28 cellular contexts compared by ENCODE assay signal in genomic region chr2:159419403-159419802, GRCh38.
"Had no signal": no experiment of that assay in that cellular context is flagged by ENCODE, and none has a peak within 500 bp of the region (broad histone marks: within the 10 kb centered on the region; RNA-seq: fewer than 3 reads in every experiment).

No MANE protein-coding gene starts in this region.

- FAIRE-seq: kidney had no signal

- H3K4me3 ChIP-seq: left lung, lower lobe of right lung, neural progenitor cell, psoas muscle, skin epidermis, stomach, testis, thyroid gland, transverse colon, upper lobe of left lung, vagina had no signal

- H3K27ac ChIP-seq: left lung, lower lobe of right lung, neural progenitor cell, neutrophil, parathyroid adenoma, psoas muscle, skin epidermis, stomach, testis, thyroid gland, transverse colon, upper lobe of left lung, vagina had no signal

- H3K9ac ChIP-seq: neural progenitor cell, parathyroid adenoma had no signal

- H3K4me1 ChIP-seq: left lung, lower lobe of right lung, neural progenitor cell, parathyroid adenoma, psoas muscle, stomach, testis, thyroid gland, transverse colon, upper lobe of left lung, vagina had no signal

- H3K4me2 ChIP-seq: neural progenitor cell had no signal

- H3K4me3 Mint-ChIP-seq: naive thymus-derived CD8-positive, alpha-beta T cell; nephron progenitor cell; neural progenitor cell; stimulated activated naive B cell treated with anti-CD40 and anti-IgM and Interleukin-4, amounts not matched to agents 10 μg/mL and 1 μg/mL and 100 μg/mL, for 72 hours had no signal

- H3K27me3 ChIP-seq: left lung, neural progenitor cell, neutrophil, stomach, testis, thyroid gland, transverse colon, upper lobe of left lung, vagina had no signal

- H3K27me3 Mint-ChIP-seq: naive thymus-derived CD8-positive, alpha-beta T cell; stimulated activated naive B cell treated with anti-CD40 and anti-IgM and Interleukin-4, amounts not matched to agents 10 μg/mL and 1 μg/mL and 100 μg/mL, for 72 hours had no signal

- ATAC-seq: left colon; left lung; lower lobe of right lung; naive thymus-derived CD8-positive, alpha-beta T cell; psoas muscle; sciatic nerve; stimulated activated naive B cell treated with anti-CD40 and anti-IgM and Interleukin-4, amounts not matched to agents 10 μg/mL and 1 μg/mL and 100 μg/mL, for 72 hours; stimulated activated naive CD8-positive, alpha-beta T cell treated with anti-CD3 and anti-CD28 coated beads, Interleukin-15, Interleukin-2, amounts not matched to agents 100 U/mL and 50 U/mL, for 24 hours had no signal

- H3K4me1 Mint-ChIP-seq: neural progenitor cell; stimulated activated naive B cell treated with anti-CD40 and anti-IgM and Interleukin-4, amounts not matched to agents 10 μg/mL and 1 μg/mL and 100 μg/mL, for 72 hours had no signal

- H3K36me3 ChIP-seq: neural progenitor cell, thyroid gland had no signal

- DNase-seq: hippocampal formation; kidney; left colon; left lung; lower lobe of right lung; mammary epithelial cell; mesenchymal stem cell; naive thymus-derived CD8-positive, alpha-beta T cell; nephron progenitor cell; occipital lobe; psoas muscle; stimulated activated CD4-positive, alpha-beta T cell treated with anti-CD3 and anti-CD28 coated beads, Interleukin-12 subunit alpha, Interleukin-12 subunit beta, amount 100 ng/mL, for 4 hours; stimulated activated CD4-positive, alpha-beta T cell treated with anti-CD3 and anti-CD28 coated beads, Interleukin-15, amount 100 ng/mL, for 24 hours; stimulated activated CD4-positive, alpha-beta T cell treated with anti-CD3 and anti-CD28 coated beads, Interleukin-2, amount 100 ng/mL, for 24 hours; stimulated activated CD4-positive, alpha-beta T cell treated with anti-CD3 and anti-CD28 coated beads, Interleukin-4, amount 100 ng/mL, for 1 hour; stimulated activated naive B cell treated with anti-CD40 and anti-IgM and Interleukin-4, amounts not matched to agents 10 μg/mL and 1 μg/mL and 100 μg/mL, for 72 hours; stimulated activated naive CD8-positive, alpha-beta T cell treated with anti-CD3 and anti-CD28 coated beads, Interleukin-15, Interleukin-2, amounts not matched to agents 100 U/mL and 50 U/mL, for 24 hours; stomach; testis; thyroid gland; transverse colon; upper lobe of left lung had no signal

- H3K9me3 ChIP-seq: left lung, neutrophil, psoas muscle, stomach, testis, thyroid gland, transverse colon, upper lobe of left lung had no signal

- H2AFZ ChIP-seq: neural progenitor cell, parathyroid adenoma had no signal

- H3K27ac Mint-ChIP-seq: naive thymus-derived CD8-positive, alpha-beta T cell; nephron progenitor cell; neural progenitor cell; stimulated activated naive B cell treated with anti-CD40 and anti-IgM and Interleukin-4, amounts not matched to agents 10 μg/mL and 1 μg/mL and 100 μg/mL, for 72 hours had no signal
